In genomic region chr6:52233975-52234823, GRCh38 we compare ENCODE assay signal across 8 cellular contexts. TPM values are rescaled to one million over a fixed set of nuclear protein-coding genes. Genes with fewer than 3 reads are reported as not detected.
DNase-seq lines count a peak whose midpoint lies in the region; ATAC-seq and TF ChIP-seq lines count a peak whose summit lies in the region.

No MANE protein-coding gene starts in this region.

- 48 to 51% (median 50%) methylated on average over 15 of the region's 15 CpGs for WGBS in psoas muscle, 3 donors
- WGBS in sigmoid colon, 2 donors: 27 to 50% methylated on average over 15 of the region's 15 CpGs

- CTCF ChIA-PET in RWPE1 (lab: Yijun Ruan, JAX): interaction anchor here (0.5 to 3.9 kb wide), 15 partner anchors 8 to 1651 kb away, joined by 3 to 29 read pairs (median 3); no protein-coding TSS in a partner anchor

- no peak overlapping the region for H3K4me3 ChIP-seq in psoas muscle
- no peak overlapping the region for H3K4me3 ChIP-seq in sigmoid colon

- POLR2A ChIA-PET in RWPE1 (lab: Yijun Ruan, JAX; ENCODE audit: low non-redundant PET): no interaction called here

- H3K4me1 Mint-ChIP-seq in activated T-cell treated with anti-CD3 and anti-CD28 coated beads, Interleukin-2, amount 50 U/mL, for 4 hours (ENCODE audit: low read depth): peaks cover 6% of the 10 kb centered on the region
- H3K4me1 Mint-ChIP-seq in activated T-cell treated with anti-CD3 and anti-CD28 coated beads, Interleukin-2, amount 50 U/mL, for 24 hours (ENCODE audit: low read depth): peaks cover 21% of the 10 kb centered on the region

- TF ChIP-seq POLR2A in sigmoid colon (IDR thresholded peaks at IDR 0.05): no peak

- intact Hi-C loops in psoas muscle (cut with DNase I) (loop anchor here (1.0 to 5.0 kb wide), 3 partner anchors 71 to 147 kb away; partner anchors contain the start of gene PKHD1 (in 1 of the 2)), sigmoid colon (cut with DNase I) (no loop called here)

- ATAC-seq in activated T-cell treated with anti-CD3 and anti-CD28 coated beads, Interleukin-2, amount 50 U/mL, for 4 hours: peak; percentile 39 to 49
- ATAC-seq in GM21515 (IDR thresholded peaks at IDR 0.05; ENCODE audit: unreplicated experiment) (peak; percentile 80), psoas muscle (peak; percentile 81 to 93 (median 85))

- H3K4me1 ChIP-seq in psoas muscle (no peaks in the 10 kb centered on the region), sigmoid colon (peaks cover 0 to 14% (median 0%) of the 10 kb centered on the region in 4 donors)

- peaks cover 21% of the 10 kb centered on the region for H3K27me3 Mint-ChIP-seq in activated T-cell treated with anti-CD3 and anti-CD28 coated beads, Interleukin-2, amount 50 U/mL, for 4 hours (ENCODE audit: low read depth)
- H3K27me3 Mint-ChIP-seq in activated T-cell treated with anti-CD3 and anti-CD28 coated beads, Interleukin-2, amount 50 U/mL, for 24 hours: peaks cover 64% of the 10 kb centered on the region

- H3K36me3 Mint-ChIP-seq in activated T-cell treated with anti-CD3 and anti-CD28 coated beads, Interleukin-2, amount 50 U/mL, for 4 hours (ENCODE audit: insufficient read depth): no peaks in the 10 kb centered on the region
- H3K36me3 Mint-ChIP-seq in activated T-cell treated with anti-CD3 and anti-CD28 coated beads, Interleukin-2, amount 50 U/mL, for 24 hours (ENCODE audit: low read depth): no peaks in the 10 kb centered on the region

- no peak for TF ChIP-seq EP300 in sigmoid colon (IDR thresholded peaks at IDR 0.05)

- H3K36me3 ChIP-seq in psoas muscle (ENCODE audit: insufficient read depth in 1 of 2, low read depth in 1 of 2): no peaks in the 10 kb centered on the region
- H3K36me3 ChIP-seq in sigmoid colon: no peaks in the 10 kb centered on the region

- H3K4me3 Mint-ChIP-seq in activated T-cell treated with anti-CD3 and anti-CD28 coated beads, Interleukin-2, amount 50 U/mL, for 4 hours: no peak overlapping the region
- H3K4me3 Mint-ChIP-seq in activated T-cell treated with anti-CD3 and anti-CD28 coated beads, Interleukin-2, amount 50 U/mL, for 24 hours: no peak overlapping the region

- H3K27ac ChIP-seq in RWPE1: no peak overlapping the region
- no peak overlapping the region for H3K27ac ChIP-seq in epithelial cell of prostate
- no peak overlapping the region for H3K27ac ChIP-seq in psoas muscle
- no peak overlapping the region for H3K27ac ChIP-seq in sigmoid colon

- DNase-seq in activated T-cell treated with anti-CD3 and anti-CD28 coated beads, Interleukin-2, amount 50 U/mL, for 4 hours: no peak
- no peak for DNase-seq in activated T-cell treated with anti-CD3 and anti-CD28 coated beads, Interleukin-2, amount 50 U/mL, for 24 hours
- DNase-seq in HuH-7.5 (ENCODE audit: low spot score) (peak; percentile 15), RWPE1 (ENCODE audit: low spot score) (peak; percentile 71), epithelial cell of prostate (ENCODE audit: low read depth, low spot score) (peak; percentile 20), psoas muscle (peak in 1 of 2 donors; percentile 50), sigmoid colon (no peak)

- TF ChIP-seq CTCF in RWPE1 (conservative IDR thresholded peaks at IDR 0.05; ENCODE audit: low read depth) (peak; percentile 49), psoas muscle (IDR thresholded peaks at IDR 0.05) (peak; percentile 70), sigmoid colon (IDR thresholded peaks at IDR 0.05) (peak in 2 of 4 experiments; percentile 25 to 46)

- H3K9me3 Mint-ChIP-seq in activated T-cell treated with anti-CD3 and anti-CD28 coated beads, Interleukin-2, amount 50 U/mL, for 4 hours: no peaks in the 10 kb centered on the region
- no peaks in the 10 kb centered on the region for H3K9me3 Mint-ChIP-seq in activated T-cell treated with anti-CD3 and anti-CD28 coated beads, Interleukin-2, amount 50 U/mL, for 24 hours

- H3K27ac Mint-ChIP-seq in activated T-cell treated with anti-CD3 and anti-CD28 coated beads, Interleukin-2, amount 50 U/mL, for 24 hours: no peak overlapping the region

- no peaks in the 10 kb centered on the region for H3K9me3 ChIP-seq in psoas muscle
- H3K9me3 ChIP-seq in sigmoid colon: no peaks in the 10 kb centered on the region

- no peaks in the 10 kb centered on the region for H3K27me3 ChIP-seq in psoas muscle (ENCODE audit: insufficient read depth in 3 of 3, low read length in 2 of 3)
- H3K27me3 ChIP-seq in sigmoid colon: no peaks in the 10 kb centered on the region

RNA-seq across cellular contexts. Expression of gene IL17F, which starts 10.1 kb away (rescaled TPM):
- 10 to 100 TPM in 2 of 3 donors, 1 to 10 TPM in 1; 1.8 to 52.4 (median 27.0) TPM for total RNA-seq in activated T-cell treated with anti-CD3 and anti-CD28 coated beads, Interleukin-2, amount 50 U/mL, for 4 hours
- total RNA-seq in psoas muscle (not detected), sigmoid colon (not detected)
- polyA plus RNA-seq in psoas muscle (not detected), sigmoid colon (under 1 TPM in 1 of 3 donors, not detected in 2; 0.12 TPM)

RNA-seq across cellular contexts. Expression of gene IL17A, which starts 48.0 kb away (rescaled TPM):
- total RNA-seq in activated T-cell treated with anti-CD3 and anti-CD28 coated beads, Interleukin-2, amount 50 U/mL, for 4 hours: 1 to 10 TPM; 1.9 to 4.8 (median 3.9) TPM
- total RNA-seq in psoas muscle (not detected), sigmoid colon (not detected)
- polyA plus RNA-seq in psoas muscle (not detected), sigmoid colon (under 1 TPM in 1 of 3 donors, not detected in 2; 0.39 TPM)

RNA-seq across cellular contexts. Expression of gene MCM3, which starts 50.3 kb away (rescaled TPM):
- 100 to 1,000 TPM; 184 to 240 (median 199) TPM for total RNA-seq in activated T-cell treated with anti-CD3 and anti-CD28 coated beads, Interleukin-2, amount 50 U/mL, for 4 hours
- total RNA-seq in psoas muscle: 10 to 100 TPM in 3 of 4 donors, 1 to 10 TPM in 1; 7.6 to 17.3 (median 11.1) TPM
- 10 to 100 TPM in 2 of 3 donors, 1 to 10 TPM in 1; 9.6 to 25.0 (median 11.7) TPM for polyA plus RNA-seq in psoas muscle
- 10 to 100 TPM; 31.0 to 36.8 (median 32.8) TPM for total RNA-seq in sigmoid colon
- polyA plus RNA-seq in sigmoid colon: 10 to 100 TPM; 13.2 to 54.7 (median 16.6) TPM

Comparison
In these comparisons a context has a peak if more than half of its experiments do, and no peak if none do; other contexts are left out.
1. DNase-seq: peak in HuH-7.5 (single experiment), RWPE1 (single experiment) and epithelial cell of prostate (single experiment); none in activated T-cell treated with anti-CD3 and anti-CD28 coated beads, Interleukin-2, amount 50 U/mL, for 4 hours (single experiment), activated T-cell treated with anti-CD3 and anti-CD28 coated beads, Interleukin-2, amount 50 U/mL, for 24 hours (single experiment) and sigmoid colon (single experiment).
2. RNA of gene MCM3, which starts 50.3 kb away (total RNA-seq): 184 to 240 TPM in activated T-cell treated with anti-CD3 and anti-CD28 coated beads, Interleukin-2, amount 50 U/mL, for 4 hours; 31.0 to 36.8 TPM in sigmoid colon and 7.6 to 17.3 TPM in psoas muscle; every median in the first group is over 4 times any median in the second.
3. Peak in every context shown above with its lines, with median percentiles within 50 percentile points of each other: ATAC-seq.